11 cellular contexts compared by ENCODE assay signal in the genomic region with DNA sequence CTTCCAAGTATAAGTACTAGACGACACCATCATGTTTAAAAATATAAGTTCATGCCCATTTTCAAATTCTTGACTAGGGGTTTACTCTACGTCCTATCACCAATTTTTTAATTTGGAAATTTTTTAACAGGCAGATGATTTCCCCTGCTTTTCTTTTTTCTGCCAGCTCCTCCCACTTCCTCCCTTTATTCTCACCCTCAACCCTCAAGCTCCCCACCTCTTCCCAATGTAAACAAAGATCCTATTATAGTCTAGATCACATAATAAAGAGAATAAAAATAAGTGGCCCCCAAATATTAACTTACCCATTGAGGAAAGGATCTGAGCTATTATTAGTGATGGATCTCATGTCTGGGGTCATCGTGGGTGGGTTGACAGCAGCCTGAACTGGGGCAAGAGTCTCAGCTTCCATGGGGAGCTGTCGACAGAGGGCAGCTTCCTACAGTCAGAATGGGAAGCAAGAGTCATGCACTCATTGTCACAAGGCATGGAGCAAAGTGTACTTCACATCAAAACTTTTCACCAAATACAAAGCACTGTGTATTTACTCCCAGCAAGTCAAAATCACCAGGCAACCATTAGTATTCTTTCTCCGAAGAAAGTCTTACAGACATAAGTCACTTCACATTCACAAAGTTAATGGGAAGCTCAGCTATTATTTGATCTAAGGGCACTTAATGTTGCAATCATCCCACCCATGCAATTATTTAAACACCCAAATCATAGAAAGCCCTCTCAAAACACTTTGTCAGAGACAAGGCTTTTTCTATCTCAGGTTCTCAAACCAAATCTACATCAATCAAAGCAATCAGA. TPM values are rescaled to one million over a fixed set of nuclear protein-coding genes. Genes with fewer than 3 reads are reported as not detected.
DNase-seq lines count a peak whose midpoint lies in the region; ATAC-seq and TF ChIP-seq lines count a peak whose summit lies in the region.
"Had no signal": no experiment of that assay in that cellular context is flagged by ENCODE, and none has a peak within 500 bp of the region (broad histone marks: within the 10 kb centered on the region; RNA-seq: fewer than 3 reads in every experiment).

No MANE protein-coding gene starts in this region.

- H3K4me1 ChIP-seq in GM23338 (ENCODE audit: insufficient read depth) (peaks cover 18% of the 10 kb centered on the region; the same call in 1 of the 2 replicates), adipocyte (ENCODE audit: control insufficient read depth, insufficient read depth, low read length) (peaks cover 26% of the 10 kb centered on the region), psoas muscle (peaks cover 17% of the 10 kb centered on the region)

- peaks cover 22% of the 10 kb centered on the region for H3K79me2 ChIP-seq in GM23338 (replicated peaks; ENCODE audit: insufficient read depth)

- no peaks in the 10 kb centered on the region for H3K9me3 Mint-ChIP-seq in GM23338
- H3K9me3 Mint-ChIP-seq: T-cell had no signal

- intact Hi-C loops in left cardiac atrium (cut with DNase I): loop anchor here (5.0 to 10.0 kb wide), 2 partner anchors 127 to 190 kb away; partner anchors contain the start of gene WWTR1 (in 1 of the 2)
- intact Hi-C loops in psoas muscle (cut with DNase I): loop anchor here (5.0 kb wide), 2 partner anchors 190 to 245 kb away; no protein-coding TSS in a partner anchor

- H3K4me2 ChIP-seq in GM23338: peak overlapping the region; percentile 31; the same call in 1 of the 2 replicates

- no peaks in the 10 kb centered on the region for H3K9me2 ChIP-seq in GM23338 (ENCODE audit: insufficient read depth)

- H2AFZ ChIP-seq in GM23338: no peak overlapping the region

- H3K27ac ChIP-seq in GM23338 (ENCODE audit: low read depth): 0 out of 2 replicates have a peak overlapping the region, but pooled peaks have one; percentile 11
- H3K27ac ChIP-seq in psoas muscle: peak overlapping the region; percentile 17

- H3K27me3 Mint-ChIP-seq in GM23338 (ENCODE audit: insufficient read depth, low read depth, poor library complexity): peaks cover 3% of the 10 kb centered on the region

- no peak for DNase-seq in GM23338 (ENCODE audit: low spot score)
- no peak for DNase-seq in adipocyte (ENCODE audit: low read depth)
- DNase-seq in left cardiac atrium: no peak
- DNase-seq in psoas muscle: no peak
- no peak for DNase-seq in EL
- no peak for DNase-seq in NCI-H187 treated with DMSO at 0.1 percent for 48 hours (lab: John Stamatoyannopoulos, UW)
- DNase-seq: activated naive CD4-positive, alpha-beta T cell treated with anti-CD3 and anti-CD28 coated beads, Interleukin-2, amount 50 U/mL, for 16 hours; stimulated activated CD4-positive, alpha-beta T cell treated with anti-CD3 and anti-CD28 coated beads, Interleukin-2, amount 100 ng/mL, for 24 hours; T-cell had no signal

- H3K36me3 ChIP-seq in GM23338 (ENCODE audit: insufficient read depth) (peaks cover 6% of the 10 kb centered on the region; the same call in 1 of the 2 replicates), adipocyte (ENCODE audit: control insufficient read depth, insufficient read depth, low read length, severe bottlenecking) (peaks cover 24% of the 10 kb centered on the region), psoas muscle (ENCODE audit: insufficient read depth in 1 of 2, low read depth in 1 of 2) (peaks cover 0 to 29% of the 10 kb centered on the region in 2 donors)

- TF ChIP-seq CTCF in GM23338 (conservative IDR thresholded peaks at IDR 0.05; ENCODE audit: low read depth in 2 of 2) (peak in 1 of 2 experiments; percentile 63; a peak in 2 of 4 replicates), psoas muscle (IDR thresholded peaks at IDR 0.05) (peak; percentile 24)

- H3K27me3 ChIP-seq in GM23338 (ENCODE audit: insufficient read depth): no peaks in the 10 kb centered on the region
- no peaks in the 10 kb centered on the region for H3K27me3 ChIP-seq in adipocyte (replicated peaks; ENCODE audit: control insufficient read depth, insufficient read depth, low read length)
- H3K27me3 ChIP-seq in psoas muscle (ENCODE audit: insufficient read depth in 3 of 3, low read length in 2 of 3): no peaks in the 10 kb centered on the region

- peaks cover 16% of the 10 kb centered on the region; the same call in 1 of the 3 replicates for H3K36me3 Mint-ChIP-seq in GM23338 (ENCODE audit: low read depth)
- H3K36me3 Mint-ChIP-seq: T-cell had no signal

- no peaks in the 10 kb centered on the region for H3F3A ChIP-seq in GM23338 (replicated peaks; ENCODE audit: low read depth)

- H3K4me3 Mint-ChIP-seq in GM23338: no peak overlapping the region
- H3K4me3 Mint-ChIP-seq: T-cell had no signal

- ATAC-seq in GM23338 (peak; percentile 64), left cardiac atrium (peak; percentile 48 to 72), psoas muscle (peak; percentile 79 to 89 (median 82)), HG03045 (IDR thresholded peaks at IDR 0.05; ENCODE audit: unreplicated experiment) (no peak), HG02884 (IDR thresholded peaks at IDR 0.05; ENCODE audit: unreplicated experiment) (no peak)
- ATAC-seq: T-cell had no signal

- H3K4me1 Mint-ChIP-seq in GM23338: peaks cover 11% of the 10 kb centered on the region; the same call in 2 of the 3 replicates

- H3K9ac ChIP-seq in adipocyte (ENCODE audit: low read length): peak overlapping the region; percentile 67

- H3K4me3 ChIP-seq in GM23338: no peak overlapping the region
- H3K4me3 ChIP-seq in adipocyte (ENCODE audit: low read length): peak overlapping the region; percentile 3
- H3K4me3 ChIP-seq in psoas muscle: no peak overlapping the region

- H3K9me3 ChIP-seq in adipocyte (ENCODE audit: control insufficient read depth, low read length) (no peaks in the 10 kb centered on the region), psoas muscle (no peaks in the 10 kb centered on the region)

- 44 to 48% (median 44%) methylated on average over 5 of the region's 5 CpGs for WGBS in psoas muscle, 3 donors

- peak overlapping the region; percentile 44; the same call in 1 of the 2 replicates for H3K27ac Mint-ChIP-seq in GM23338
- H3K27ac Mint-ChIP-seq: T-cell had no signal

- H4K20me1 ChIP-seq in GM23338 (replicated peaks; ENCODE audit: insufficient read depth): no peaks in the 10 kb centered on the region

TF ChIP-seq in GM23338, 12 proteins besides CTCF, POLR2A, EP300 and RAD21 (continues in another document):
- no peak for TF ChIP-seq NANOG (IDR thresholded peaks at IDR 0.05; ENCODE audit: borderline replicate concordance)
- no peak for TF ChIP-seq STAT1 (IDR thresholded peaks at IDR 0.05; ENCODE audit: unreplicated experiment)
- TF ChIP-seq REST (IDR thresholded peaks at IDR 0.05; ENCODE audit: unreplicated experiment): no peak

RNA-seq across cellular contexts. Expression of gene TM4SF4, which starts 53.2 kb away (rescaled TPM):
- not detected in 2 replicates for total RNA-seq in GM23338 (2014; rRNA removed; shearing (Covaris generic))
- polyA plus RNA-seq in GM23338 (2016; fragmentation: Nextera tagmentation; extraction: Ambion mirVana) (not detected in 2 replicates), psoas muscle (under 1 TPM in 2 of 3 donors, not detected in 1; 0.07 to 0.66 TPM)
- total RNA-seq in left cardiac atrium (under 1 TPM in 1 of 2 donors, not detected in 1; 0.59 TPM), psoas muscle (under 1 TPM in 1 of 4 donors, not detected in 3; 0.13 TPM)

Comparison
In these comparisons a context has a peak if more than half of its experiments do, and no peak if none do; other contexts are left out.
1. ATAC-seq: peak in GM23338 (single experiment), left cardiac atrium (2 of 2) and psoas muscle (4 of 4); none in HG03045 (single experiment) and HG02884 (single experiment).